27 cellular contexts compared by ENCODE assay signal in genomic region chr13:74464656-74465055, GRCh38.
A peak's percentile ranks its signal among the peaks of the same experiment; 100 is the strongest.
DNase-seq lines count a peak whose midpoint lies in the region; ATAC-seq and TF ChIP-seq lines count a peak whose summit lies in the region.
"Had no signal": no experiment of that assay in that cellular context is flagged by ENCODE, and none has a peak within 500 bp of the region (broad histone marks: within the 10 kb centered on the region; RNA-seq: fewer than 3 reads in every experiment).

No MANE protein-coding gene starts in this region.

- WGBS in heart right ventricle, 2 donors: 41 to 70% methylated on average over 3 of the region's 3 CpGs
- 47 to 57% methylated on average over 3 of the region's 3 CpGs for whole genome bisulfite sequencing in testis, 2 donors

- TF ChIP-seq CTCF in heart right ventricle (IDR thresholded peaks at IDR 0.05): no peak
- TF ChIP-seq CTCF in testis (IDR thresholded peaks at IDR 0.05): no peak

- no peaks in the 10 kb centered on the region for H3K79me2 ChIP-seq in Karpas-422 (ENCODE audit: low read length)

- ATAC-seq in Right ventricle myocardium inferior: peak; percentile 50
- ATAC-seq in heart right ventricle: peak in 7 of 8 donors; percentile 48 to 77 (median 65)
- no peak for ATAC-seq in GM18867 (IDR thresholded peaks at IDR 0.05; ENCODE audit: unreplicated experiment)
- ATAC-seq: A549; activated CD8-positive, alpha-beta T cell treated with anti-CD3 and anti-CD28 coated beads for 36 hours; gastroesophageal sphincter; natural killer cell treated with Interleukin-12 subunit alpha and Interleukin-12 subunit beta and Interleukin-15 and Interleukin-18, amount 100 ng/mL, for 72 hours; Panc1 had no signal

- no peak overlapping the region for H3K4me2 ChIP-seq in Karpas-422 (ENCODE audit: low read depth, low read length, poor library complexity, severe bottlenecking)
- H3K4me2 ChIP-seq: A549 had no signal

- H3K9me3 ChIP-seq in SJCRH30 (replicated peaks) (no peaks in the 10 kb centered on the region), heart right ventricle (no peaks in the 10 kb centered on the region), testis (no peaks in the 10 kb centered on the region), Karpas-422 (ENCODE audit: low read length) (no peaks in the 10 kb centered on the region)
- H3K9me3 ChIP-seq: A549, BE2C, esophagus muscularis mucosa, gastroesophageal sphincter, stomach, tibial nerve had no signal

- H3K36me3 ChIP-seq in SJCRH30: no peaks in the 10 kb centered on the region
- no peaks in the 10 kb centered on the region for H3K36me3 ChIP-seq in heart right ventricle
- no peaks in the 10 kb centered on the region for H3K36me3 ChIP-seq in testis (ENCODE audit: low read depth, missing control alignments)
- H3K36me3 ChIP-seq in Karpas-422 (ENCODE audit: insufficient read depth, low read length): no peaks in the 10 kb centered on the region
- H3K36me3 ChIP-seq: BE2C, cardiac muscle cell, esophagus muscularis mucosa, gastroesophageal sphincter, stomach, tibial nerve had no signal

- no peak for DNase-seq in Right ventricle myocardium inferior (ENCODE audit: missing footprints)
- no peak for DNase-seq in cardiac septum (ENCODE audit: low spot score)
- peak; percentile 24 to 62 for DNase-seq in SJCRH30
- DNase-seq in heart right ventricle: peak; percentile 9 to 25
- DNase-seq in testis: peak; percentile 23
- no peak for DNase-seq in Karpas-422
- DNase-seq in activated effector memory CD4-positive, alpha-beta T cell treated with Interleukin-2 at 50 U/mL for 16 hours: no peak
- DNase-seq: activated CD4-positive, alpha-beta T cell treated with anti-CD3 and anti-CD28 coated beads for 1 hour; activated CD8-positive, alpha-beta T cell treated with anti-CD3 and anti-CD28 coated beads for 36 hours; CD8-positive, alpha-beta memory T cell; cortex of kidney; H7; NCI-H2171; NCI-H510A; SIG-M5; small intestine; stomach; T-helper 1 cell had no signal

- no peaks in the 10 kb centered on the region for H3K9me2 ChIP-seq in Karpas-422 (replicated peaks; ENCODE audit: insufficient read depth, low read length)

- H3K4me1 ChIP-seq in SJCRH30 (peaks cover 11% of the 10 kb centered on the region), heart right ventricle (peaks cover 0 to 17% (median 0%) of the 10 kb centered on the region in 9 donors), testis (no peaks in the 10 kb centered on the region), Karpas-422 (ENCODE audit: low read length) (no peaks in the 10 kb centered on the region)
- H3K4me1 ChIP-seq: A549, BE2C, gastroesophageal sphincter, stomach had no signal

- no peak overlapping the region for H2AFZ ChIP-seq in Karpas-422 (ENCODE audit: low read length)

- no peak overlapping the region for H3K9ac ChIP-seq in Karpas-422 (ENCODE audit: low read length)

- no peaks in the 10 kb centered on the region for H4K20me1 ChIP-seq in Karpas-422 (ENCODE audit: insufficient read depth, low read depth, low read length)

- TF ChIP-seq POLR2A in testis (IDR thresholded peaks at IDR 0.05): no peak

- peak overlapping the region; percentile 20; the same call in 1 of the 2 replicates for H3K4me3 ChIP-seq in SJCRH30
- H3K4me3 ChIP-seq in heart right ventricle: no peak overlapping the region
- no peak overlapping the region for H3K4me3 ChIP-seq in testis
- H3K4me3 ChIP-seq in Karpas-422 (ENCODE audit: low read length): no peak overlapping the region
- H3K4me3 ChIP-seq: A549, cardiac muscle cell, esophagus muscularis mucosa, gastroesophageal sphincter, stomach, tibial nerve had no signal

- intact Hi-C loops in Right ventricle myocardium inferior (cut with DNase I): no loop called here
- intact Hi-C loops in cardiac septum (cut with DNase I): no loop called here
- intact Hi-C loops in heart right ventricle (cut with DNase I): no loop called here
- intact Hi-C loops in testis (cut with DNase I; ENCODE audit: low total_unique reads): no loop called here

- H3K27ac ChIP-seq in SJCRH30: peak overlapping the region; percentile 49
- H3K27ac ChIP-seq in heart right ventricle: no peak overlapping the region
- no peak overlapping the region for H3K27ac ChIP-seq in testis
- no peak overlapping the region for H3K27ac ChIP-seq in Karpas-422 (ENCODE audit: low read length)
- H3K27ac ChIP-seq: A549, cardiac muscle cell, esophagus muscularis mucosa, gastroesophageal sphincter, stomach, tibial nerve had no signal

- H3K27me3 ChIP-seq in SJCRH30: no peaks in the 10 kb centered on the region
- H3K27me3 ChIP-seq in heart right ventricle: no peaks in the 10 kb centered on the region
- H3K27me3 ChIP-seq in testis: no peaks in the 10 kb centered on the region
- 0 out of 2 replicates have a peak, but pooled peaks cover 3% of the 10 kb centered on the region for H3K27me3 ChIP-seq in Karpas-422 (ENCODE audit: low read length)
- H3K27me3 ChIP-seq: BE2C, cardiac muscle cell, esophagus muscularis mucosa, gastroesophageal sphincter, stomach, tibial nerve had no signal

Comparison
In these comparisons a context has a peak if more than half of its experiments do, and no peak if none do; other contexts are left out.
1. DNase-seq: peak in SJCRH30 (2 of 2), heart right ventricle (2 of 2) and testis (single experiment); none in Right ventricle myocardium inferior (single experiment), cardiac septum (single experiment), Karpas-422 (single experiment) and activated effector memory CD4-positive, alpha-beta T cell treated with Interleukin-2 at 50 U/mL for 16 hours (single experiment).